In genomic region chr3:143122608-143123352, GRCh38 we compare ENCODE assay signal across 10 cellular contexts. TPM values are rescaled to one million over a fixed set of nuclear protein-coding genes. Genes with fewer than 3 reads are reported as not detected.
DNase-seq lines count a peak whose midpoint lies in the region; ATAC-seq and TF ChIP-seq lines count a peak whose summit lies in the region.
"Had no signal": no experiment of that assay in that cellular context is flagged by ENCODE, and none has a peak within 500 bp of the region (broad histone marks: within the 10 kb centered on the region; RNA-seq: fewer than 3 reads in every experiment).

No MANE protein-coding gene starts in this region.

- peaks cover 3% of the 10 kb centered on the region; the same call in 1 of the 2 replicates for H3K79me2 ChIP-seq in OCI-LY3 (ENCODE audit: low read length)

- in situ Hi-C loops in gastrocnemius medialis (cut with MboI; ENCODE audit: low sequenced_read_pairs in 4 of 4) = no loop called here

- H3K4me2 ChIP-seq in OCI-LY3 (ENCODE audit: low read length) = peak overlapping the region; percentile 78

- H3K27ac ChIP-seq in OCI-LY3 (ENCODE audit: low read length) (peak overlapping the region; percentile 84), gastrocnemius medialis (no peak overlapping the region)

- no peak for ATAC-seq in effector memory CD8-positive, alpha-beta T cell (replicated peaks)
- peak; percentile 13 to 18 for ATAC-seq in stimulated activated naive B cell treated with anti-CD40 and anti-IgM and Interleukin-4, amounts not matched to agents 10 μg/mL and 1 μg/mL and 100 μg/mL, for 72 hours (replicated peaks)
- no peak for ATAC-seq in gastrocnemius medialis

- peaks cover 6% of the 10 kb centered on the region for H3K36me3 Mint-ChIP-seq in activated naive CD4-positive, alpha-beta T cell treated with anti-CD3 and anti-CD28 coated beads for 36 hours (ENCODE audit: low read depth)
- no peaks in the 10 kb centered on the region for H3K36me3 Mint-ChIP-seq in effector memory CD8-positive, alpha-beta T cell (ENCODE audit: insufficient read depth)
- H3K36me3 Mint-ChIP-seq in stimulated activated naive B cell treated with anti-CD40 and anti-IgM and Interleukin-4, amounts not matched to agents 10 μg/mL and 1 μg/mL and 100 μg/mL, for 72 hours = peaks cover 28 to 29% of the 10 kb centered on the region in 2 donors
- no peaks in the 10 kb centered on the region for H3K36me3 Mint-ChIP-seq in Caco-2 (ENCODE audit: insufficient read depth, unreplicated experiment)

- peak overlapping the region; percentile 61 for H3K9ac ChIP-seq in OCI-LY3 (ENCODE audit: low read length)

- intact Hi-C loops in activated naive CD4-positive, alpha-beta T cell treated with anti-CD3 and anti-CD28 coated beads for 36 hours (cut with micrococcal nuclease) = loop anchor here (5.0 kb wide), 2 partner anchors 310 to 415 kb away; no protein-coding TSS in a partner anchor
- intact Hi-C loops in Caco-2 (cut with micrococcal nuclease; ENCODE audit: unreplicated experiment) (no loop called here), gastrocnemius medialis (cut with DNase I; ENCODE audit: low total_unique reads) (loop anchor here (10.0 kb wide), 1 partner anchor 522 kb away; no protein-coding TSS in a partner anchor)

- 0 out of 2 replicates have a peak overlapping the region, but pooled peaks have one; percentile 13 for H2AFZ ChIP-seq in OCI-LY3 (ENCODE audit: low read depth, low read length)

- no TSS peak for BruUV-seq in Caco-2 (replicated peaks; lab: Mats Ljungman, UMichigan)

- H3K4me1 ChIP-seq in OCI-LY3 (ENCODE audit: low read length) (peaks cover 55% of the 10 kb centered on the region), Caco-2 (no peaks in the 10 kb centered on the region), gastrocnemius medialis (no peaks in the 10 kb centered on the region)

- DNase-seq in activated naive CD4-positive, alpha-beta T cell treated with anti-CD3 and anti-CD28 coated beads for 36 hours = no peak
- no peak for DNase-seq in activated naive CD4-positive, alpha-beta T cell treated with Interleukin-2 at 50 U/mL for 16 hours
- no peak for DNase-seq in effector memory CD8-positive, alpha-beta T cell
- DNase-seq in stimulated activated naive B cell treated with anti-CD40 and anti-IgM and Interleukin-4, amounts not matched to agents 10 μg/mL and 1 μg/mL and 100 μg/mL, for 72 hours = no peak
- DNase-seq in Caco-2 (no peak), gastrocnemius medialis (no peak)
- no peak for DNase-seq in effector CD8-positive, alpha-beta T cell (lab: John Stamatoyannopoulos, UW)
- DNase-seq: effector memory CD4-positive, alpha-beta T cell; NCI-H1694 had no signal

- POLR2A ChIA-PET in Caco-2 (lab: Charles Lee) = interaction anchor here (0.7 kb wide), 1 partner anchor 237 kb away, joined by 3 read pairs; no protein-coding TSS in a partner anchor

- H3K36me3 ChIP-seq in OCI-LY3 (replicated peaks; ENCODE audit: low read depth, low read length) (peaks cover 10% of the 10 kb centered on the region), Caco-2 (ENCODE audit: control insufficient read depth, insufficient read depth, low read length) (no peaks in the 10 kb centered on the region), gastrocnemius medialis (no peaks in the 10 kb centered on the region)

- H3K9me3 ChIP-seq in OCI-LY3 (ENCODE audit: insufficient read depth, low read length) (no peaks in the 10 kb centered on the region), Caco-2 (no peaks in the 10 kb centered on the region; the same call in 1 of the 2 replicates), gastrocnemius medialis (no peaks in the 10 kb centered on the region)

- no peaks in the 10 kb centered on the region for H3K9me3 Mint-ChIP-seq in activated naive CD4-positive, alpha-beta T cell treated with anti-CD3 and anti-CD28 coated beads for 36 hours
- no peaks in the 10 kb centered on the region for H3K9me3 Mint-ChIP-seq in effector memory CD8-positive, alpha-beta T cell
- no peaks in the 10 kb centered on the region for H3K9me3 Mint-ChIP-seq in stimulated activated naive B cell treated with anti-CD40 and anti-IgM and Interleukin-4, amounts not matched to agents 10 μg/mL and 1 μg/mL and 100 μg/mL, for 72 hours
- no peaks in the 10 kb centered on the region for H3K9me3 Mint-ChIP-seq in Caco-2 (ENCODE audit: unreplicated experiment)

- no peak for TF ChIP-seq CTCF in OCI-LY3 (IDR thresholded peaks at IDR 0.05; ENCODE audit: low read depth, low read length)
- no peak for TF ChIP-seq CTCF in Caco-2 (IDR thresholded peaks at IDR 0.05; ENCODE audit: insufficient read depth in 1 of 2, low read depth in 1 of 2, low read length in 1 of 2, severe bottlenecking in 1 of 2, unreplicated experiment in 1 of 2)
- TF ChIP-seq CTCF in gastrocnemius medialis (IDR thresholded peaks at IDR 0.05 in 4 of 5, conservative IDR thresholded peaks at IDR 0.05 in 1 of 5) = no peak

- H4K20me1 ChIP-seq in OCI-LY3 (ENCODE audit: insufficient read depth, low read length) = no peaks in the 10 kb centered on the region

- H3K4me3 Mint-ChIP-seq in activated naive CD4-positive, alpha-beta T cell treated with anti-CD3 and anti-CD28 coated beads for 36 hours = peak overlapping the region; percentile 48
- peak overlapping the region; percentile 14 to 61 for H3K4me3 Mint-ChIP-seq in effector memory CD8-positive, alpha-beta T cell
- H3K4me3 Mint-ChIP-seq in stimulated activated naive B cell treated with anti-CD40 and anti-IgM and Interleukin-4, amounts not matched to agents 10 μg/mL and 1 μg/mL and 100 μg/mL, for 72 hours = peak overlapping the region; percentile 73 to 99
- H3K4me3 Mint-ChIP-seq in Caco-2 (ENCODE audit: unreplicated experiment) = no peak overlapping the region

- peaks cover 8% of the 10 kb centered on the region; the same call in 1 of the 2 replicates for H3K27me3 ChIP-seq in OCI-LY3 (ENCODE audit: low read depth, low read length)
- no peaks in the 10 kb centered on the region; the same call in 1 of the 2 replicates for H3K27me3 ChIP-seq in Caco-2 (replicated peaks; ENCODE audit: control insufficient read depth, insufficient read depth, low read length)
- peaks cover 21 to 28% (median 22%) of the 10 kb centered on the region in 3 donors for H3K27me3 ChIP-seq in gastrocnemius medialis

- CTCF ChIA-PET in activated naive CD4-positive, alpha-beta T cell treated with anti-CD3 and anti-CD28 coated beads for 36 hours (lab: Charles Lee) = interaction anchor here (0.5 to 1.1 kb wide), 2 partner anchors 13 to 180 kb away, joined by 3 to 4 read pairs; no protein-coding TSS in a partner anchor
- CTCF ChIA-PET in Caco-2 (lab: Charles Lee) = no interaction called here

- no peak overlapping the region for H3K27ac Mint-ChIP-seq in activated naive CD4-positive, alpha-beta T cell treated with anti-CD3 and anti-CD28 coated beads for 36 hours
- no peak overlapping the region for H3K27ac Mint-ChIP-seq in effector memory CD8-positive, alpha-beta T cell
- peak overlapping the region; percentile 88 for H3K27ac Mint-ChIP-seq in stimulated activated naive B cell treated with anti-CD40 and anti-IgM and Interleukin-4, amounts not matched to agents 10 μg/mL and 1 μg/mL and 100 μg/mL, for 72 hours
- H3K27ac Mint-ChIP-seq in Caco-2 (ENCODE audit: unreplicated experiment) = no peak overlapping the region

- H3K4me3 ChIP-seq in OCI-LY3 (ENCODE audit: low read length) (peak overlapping the region; percentile 66), Caco-2 (ENCODE audit: low read depth, low read length) (no peak overlapping the region), gastrocnemius medialis (no peak overlapping the region)

- peaks cover 39% of the 10 kb centered on the region for H3K4me1 Mint-ChIP-seq in activated naive CD4-positive, alpha-beta T cell treated with anti-CD3 and anti-CD28 coated beads for 36 hours (ENCODE audit: low read depth)
- peaks cover 0 to 2% of the 10 kb centered on the region in 2 donors for H3K4me1 Mint-ChIP-seq in effector memory CD8-positive, alpha-beta T cell (ENCODE audit: low read depth in 2 of 2)
- peaks cover 33 to 63% of the 10 kb centered on the region in 2 donors for H3K4me1 Mint-ChIP-seq in stimulated activated naive B cell treated with anti-CD40 and anti-IgM and Interleukin-4, amounts not matched to agents 10 μg/mL and 1 μg/mL and 100 μg/mL, for 72 hours
- no peaks in the 10 kb centered on the region for H3K4me1 Mint-ChIP-seq in Caco-2 (ENCODE audit: low read depth, unreplicated experiment)

- TF ChIP-seq POLR2A in gastrocnemius medialis (IDR thresholded peaks at IDR 0.05) = no peak

- no peaks in the 10 kb centered on the region for H3K27me3 Mint-ChIP-seq in activated naive CD4-positive, alpha-beta T cell treated with anti-CD3 and anti-CD28 coated beads for 36 hours (ENCODE audit: low read depth)
- H3K27me3 Mint-ChIP-seq in effector memory CD8-positive, alpha-beta T cell = peaks cover 12 to 41% of the 10 kb centered on the region in 2 donors
- no peaks in the 10 kb centered on the region for H3K27me3 Mint-ChIP-seq in stimulated activated naive B cell treated with anti-CD40 and anti-IgM and Interleukin-4, amounts not matched to agents 10 μg/mL and 1 μg/mL and 100 μg/mL, for 72 hours
- peaks cover 27% of the 10 kb centered on the region for H3K27me3 Mint-ChIP-seq in Caco-2 (ENCODE audit: insufficient read depth, unreplicated experiment)

RNA-seq across cellular contexts. Expression of gene CHST2, which starts 3.2 kb away (rescaled TPM):
- total RNA-seq in activated naive CD4-positive, alpha-beta T cell treated with anti-CD3 and anti-CD28 coated beads for 36 hours = 1 to 10 TPM; 4.2 to 4.4 TPM
- total RNA-seq in Caco-2 (2022) (not detected in 2 replicates), gastrocnemius medialis (1 to 10 TPM in 3 of 4 donors, under 1 TPM in 1; 0.41 to 2.9 (median 1.8) TPM)

Comparison
In these comparisons a context has a peak if more than half of its experiments do, and no peak if none do; other contexts are left out.
1. ATAC-seq: peak in stimulated activated naive B cell treated with anti-CD40 and anti-IgM and Interleukin-4, amounts not matched to agents 10 μg/mL and 1 μg/mL and 100 μg/mL, for 72 hours (2 of 2); none in effector memory CD8-positive, alpha-beta T cell (single experiment) and gastrocnemius medialis (0 of 2).